In the genomic region with DNA sequence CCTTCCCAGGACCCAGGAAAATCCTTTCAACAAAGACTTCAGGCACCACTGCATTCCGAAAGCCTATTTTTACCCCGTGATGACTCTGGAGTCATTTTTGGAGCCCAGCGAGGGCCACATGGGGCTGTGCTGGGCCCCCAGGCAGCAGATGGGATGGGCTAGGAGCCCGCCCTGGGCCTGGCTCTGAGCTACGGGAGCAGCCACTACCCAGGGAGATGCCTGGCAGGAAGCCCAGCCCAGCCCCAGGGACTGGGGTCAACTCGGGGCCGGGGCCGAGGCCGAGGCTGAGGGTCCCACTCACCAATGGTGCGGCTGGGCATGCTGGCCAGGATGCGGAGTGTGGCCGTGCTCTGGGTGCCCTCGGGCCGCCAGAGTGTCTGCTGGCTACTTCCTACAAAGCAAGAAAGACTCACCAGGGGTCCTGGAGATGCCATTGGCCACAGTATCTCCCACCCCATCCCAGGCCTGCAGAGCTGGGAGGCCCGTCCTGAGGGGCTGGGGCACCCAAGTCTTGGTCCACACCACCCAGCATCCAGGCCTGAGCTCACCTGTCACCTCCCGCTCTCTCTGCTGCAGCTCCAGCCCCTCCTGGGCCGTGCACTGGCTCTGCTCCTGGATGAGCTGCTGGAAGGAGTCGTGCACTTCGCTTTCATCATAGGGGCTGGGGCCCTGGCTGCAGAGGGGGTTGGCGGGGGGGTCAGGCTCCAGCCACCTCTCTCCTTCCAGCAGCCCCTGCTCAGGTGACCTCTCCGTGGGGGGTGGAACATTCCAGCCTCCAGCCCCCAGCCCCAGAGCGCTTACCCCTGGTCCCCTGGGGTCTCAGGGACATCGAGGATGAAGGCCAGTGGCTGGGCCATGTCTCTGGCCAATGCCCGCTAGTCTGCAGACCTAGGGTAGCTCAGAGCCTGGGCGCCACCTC, we compare ENCODE assay signal across 1 cellular context.
TF ChIP-seq lines count a peak whose summit lies in the region.

No MANE protein-coding gene starts in this region.

TF ChIP-seq in GM12891, 5 proteins besides CTCF, POLR2A, EP300 and RAD21:
- TF ChIP-seq POU2F2 (IDR thresholded peaks at IDR 0.05; ENCODE audit: low read depth, low read length) (no peak), PAX5 (IDR thresholded peaks at IDR 0.05; ENCODE audit: insufficient read depth, low read length, severe bottlenecking) (no peak), TAF1 (IDR thresholded peaks at IDR 0.05; ENCODE audit: low read depth, low read length) (no peak)
TF ChIP-seq in GM12891: peak in this region for 0.
